Comparison of ENCODE assay signal across 10 cellular contexts in the genomic region with DNA sequence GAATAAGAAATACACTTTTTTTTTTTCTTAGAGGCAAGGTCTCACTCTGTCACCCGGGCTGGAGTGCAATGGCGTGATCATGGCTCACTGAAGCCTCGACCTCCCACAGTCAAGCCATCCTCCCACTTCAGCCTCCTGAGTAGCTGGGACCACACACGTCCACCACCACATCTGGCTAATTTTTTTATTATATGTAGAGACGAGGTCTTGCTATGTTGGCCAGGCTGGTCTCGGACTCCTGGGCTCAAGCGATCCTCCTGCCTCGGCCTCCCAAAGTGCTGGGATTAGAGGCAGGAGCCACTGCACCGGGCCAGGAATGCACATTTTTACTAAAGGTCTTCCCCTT. TPM values are rescaled to one million over a fixed set of nuclear protein-coding genes. Genes with fewer than 3 reads are reported as not detected.
DNase-seq lines count a peak whose midpoint lies in the region; ATAC-seq, FAIRE-seq and TF ChIP-seq lines count a peak whose summit lies in the region.
"Had no signal": no experiment of that assay in that cellular context is flagged by ENCODE, and none has a peak within 500 bp of the region (broad histone marks: within the 10 kb centered on the region; RNA-seq: fewer than 3 reads in every experiment).

No MANE protein-coding gene starts in this region.

- peak overlapping the region; percentile 86 for H3K4me2 ChIP-seq in GM12878 (ENCODE audit: control insufficient read depth, insufficient read depth)

- peaks cover 4% of the 10 kb centered on the region for H3K4me1 ChIP-seq in GM12878 (ENCODE audit: control insufficient read depth, insufficient read depth, low read length)
- H3K4me1 ChIP-seq in upper lobe of left lung = peaks cover 54 to 66% (median 56%) of the 10 kb centered on the region in 4 donors

- peaks cover 71% of the 10 kb centered on the region for H3K36me3 Mint-ChIP-seq in activated naive CD4-positive, alpha-beta T cell treated with anti-CD3 and anti-CD28 coated beads, Interleukin-2, amount 10 ng/mL, durations not matched to agents 7 days and 5 days
- peaks cover 34% of the 10 kb centered on the region for H3K36me3 Mint-ChIP-seq in mesothelial cell of epicardium

- H3K9me3 ChIP-seq in GM12878 (replicated peaks; ENCODE audit: control insufficient read depth, insufficient read depth, low read length) = no peaks in the 10 kb centered on the region
- H3K9me3 ChIP-seq in upper lobe of left lung = no peaks in the 10 kb centered on the region

- H3K36me3 ChIP-seq in GM12878 (ENCODE audit: control insufficient read depth in 2 of 2, insufficient read depth in 2 of 2, low read length in 1 of 2) (peaks cover 13 to 36% of the 10 kb centered on the region in 2 experiments), upper lobe of left lung (peaks cover 5 to 45% (median 38%) of the 10 kb centered on the region in 4 donors)

- RAD21 ChIA-PET in GM12878 (lab: Charles Lee; ENCODE audit: unreplicated experiment) = no interaction called here

- H3K27me3 ChIP-seq in GM12878 (replicated peaks in 1 of 2; ENCODE audit: control insufficient read depth in 2 of 2, insufficient read depth in 2 of 2, low read length in 1 of 2) (no peaks in the 10 kb centered on the region), upper lobe of left lung (no peaks in the 10 kb centered on the region)

- peaks cover 62% of the 10 kb centered on the region for H3K4me1 Mint-ChIP-seq in activated naive CD4-positive, alpha-beta T cell treated with anti-CD3 and anti-CD28 coated beads, Interleukin-2, amount 10 ng/mL, durations not matched to agents 7 days and 5 days
- peaks cover 32% of the 10 kb centered on the region for H3K4me1 Mint-ChIP-seq in mesothelial cell of epicardium

- no peak overlapping the region for H2AFZ ChIP-seq in GM12878 (ENCODE audit: control insufficient read depth, low read depth, low read length)

- no TSS peak for BruUV-seq in GM12878 (replicated peaks; lab: Mats Ljungman, UMichigan)

- in situ Hi-C loops in GM12878 (cut with MboI) = no loop called here

- TF ChIP-seq POLR2A in GM12878 (IDR thresholded peaks at IDR 0.05; ENCODE audit: low read depth, low read length) (no peak), upper lobe of left lung (IDR thresholded peaks at IDR 0.05) (no peak)

- 16% methylated on average over 9 of the region's 9 CpGs for WGBS in GM12878 (ENCODE audit: insufficient coverage, insufficient replicate concordance, low lambda C conversion rate, missing lambda C conversion rate)
- WGBS in upper lobe of left lung, 2 donors = 54 to 55% methylated on average over 9 of the region's 9 CpGs

- TF ChIP-seq RAD21 in GM12878 (IDR thresholded peaks at IDR 0.05; ENCODE audit: insufficient read depth, low read depth, low read length) = no peak

- H3K27ac ChIP-seq in GM12878 (ENCODE audit: control insufficient read depth, insufficient read depth) (no peak overlapping the region), upper lobe of left lung (peak overlapping the region in 3 of 4 donors; percentile 96 to 99 (median 97))

- intact Hi-C loops in GM12878 (cut with micrococcal nuclease; ENCODE audit: unreplicated experiment) = loop anchor here (5.0 kb wide), 1 partner anchor 227 kb away; no protein-coding TSS in a partner anchor

- no peak for FAIRE-seq in GM12878 (lab: Jason Lieb, UNC)
- FAIRE-seq: D721Med had no signal

- peaks cover 72% of the 10 kb centered on the region for H3K79me2 ChIP-seq in GM12878 (ENCODE audit: control insufficient read depth, insufficient read depth, low read length)

- H3K4me3 ChIP-seq in GM12878 (peak overlapping the region; percentile 98), upper lobe of left lung (peak overlapping the region in 3 of 4 donors; percentile 69 to 81 (median 75))

- POLR2A ChIA-PET in GM12878 (lab: Charles Lee) = interaction anchor here (0.6 kb wide), 1 partner anchor 12 kb away, joined by 6 read pairs; no protein-coding TSS in a partner anchor

- TF ChIP-seq EP300 in GM12878 (IDR thresholded peaks at IDR 0.05; ENCODE audit: borderline replicate concordance in 1 of 2, control insufficient read depth in 1 of 2, low read depth in 2 of 2, low read length in 2 of 2) (no peak), upper lobe of left lung (IDR thresholded peaks at IDR 0.05) (no peak)

- no peaks in the 10 kb centered on the region for H3K9me3 Mint-ChIP-seq in activated naive CD4-positive, alpha-beta T cell treated with anti-CD3 and anti-CD28 coated beads, Interleukin-2, amount 10 ng/mL, durations not matched to agents 7 days and 5 days
- no peaks in the 10 kb centered on the region for H3K9me3 Mint-ChIP-seq in mesothelial cell of epicardium

- CTCF ChIA-PET in activated naive CD4-positive, alpha-beta T cell treated with anti-CD3 and anti-CD28 coated beads, Interleukin-2, amount 10 ng/mL, durations not matched to agents 7 days and 5 days (lab: Charles Lee) = interaction anchor here (1.0 to 1.2 kb wide), 2 partner anchors 16 to 21 kb away, joined by 3 read pairs; no protein-coding TSS in a partner anchor
- CTCF ChIA-PET in GM12878 (lab: Yijun Ruan, JAX) = interaction anchor here (0.6 to 1.5 kb wide), 2 partner anchors 29 to 83 kb away, joined by 3 read pairs; no protein-coding TSS in a partner anchor

- TF ChIP-seq CTCF in GM12878 (IDR thresholded peaks at IDR 0.05 in 2 of 3, conservative IDR thresholded peaks at IDR 0.05 in 1 of 3; ENCODE audit: control insufficient read depth in 2 of 3, extremely low read depth in 1 of 3, insufficient read depth in 1 of 3, low read depth in 3 of 3, low read length in 3 of 3) (no peak), mesothelial cell of epicardium (IDR thresholded peaks at IDR 0.05; ENCODE audit: unreplicated experiment) (no peak), upper lobe of left lung (IDR thresholded peaks at IDR 0.05) (no peak)

- SMC1A ChIA-PET in GM12878 (lab: Charles Lee; ENCODE audit: uncharacterized antibody, unreplicated experiment) = interaction anchor here (0.8 to 1.7 kb wide), 2 partner anchors 15 to 29 kb away, joined by 5 to 6 read pairs; partner anchors contain the start of genes ELMOD3 and RETSAT

- peak overlapping the region; percentile 99 for H3K27ac Mint-ChIP-seq in activated naive CD4-positive, alpha-beta T cell treated with anti-CD3 and anti-CD28 coated beads, Interleukin-2, amount 10 ng/mL, durations not matched to agents 7 days and 5 days
- H3K27ac Mint-ChIP-seq in mesothelial cell of epicardium = no peak overlapping the region

- ATAC-seq in GM12878 (no peak), upper lobe of left lung (ENCODE audit: low FRiP score in 2 of 2) (no peak), HG02852 (IDR thresholded peaks at IDR 0.05; ENCODE audit: unreplicated experiment) (no peak)

- no peak for DNase-seq in activated naive CD4-positive, alpha-beta T cell treated with anti-CD3 and anti-CD28 coated beads, Interleukin-2, amount 10 ng/mL, durations not matched to agents 7 days and 5 days
- no peak for DNase-seq in activated naive CD4-positive, alpha-beta T cell (lab: John Stamatoyannopoulos, UW)
- DNase-seq in GM12878 (ENCODE audit: low read depth, low spot score) (no peak), mesothelial cell of epicardium (ENCODE audit: low spot score in 2 of 2, unreplicated experiment in 2 of 2) (no peak), upper lobe of left lung (no peak)
- DNase-seq in stimulated activated naive CD4-positive, alpha-beta T cell (lab: John Stamatoyannopoulos, UW) = no peak
- no peak for DNase-seq in stimulated activated naive CD4-positive, alpha-beta T cell treated with Interleukin-2 at 50 U/mL for 16 hours (lab: John Stamatoyannopoulos, UW)
- DNase-seq: stimulated activated CD4-positive, alpha-beta T cell treated with anti-CD3 and anti-CD28 coated beads, Interleukin-2, amount 100 ng/mL, for 24 hours had no signal

- peaks cover 10% of the 10 kb centered on the region for H3K27me3 Mint-ChIP-seq in activated naive CD4-positive, alpha-beta T cell treated with anti-CD3 and anti-CD28 coated beads, Interleukin-2, amount 10 ng/mL, durations not matched to agents 7 days and 5 days
- no peaks in the 10 kb centered on the region for H3K27me3 Mint-ChIP-seq in mesothelial cell of epicardium (ENCODE audit: low read depth)

- peak overlapping the region; percentile 97 for H3K9ac ChIP-seq in GM12878 (ENCODE audit: control insufficient read depth, insufficient read depth, low read length)

- peaks cover 11% of the 10 kb centered on the region for H4K20me1 ChIP-seq in GM12878 (ENCODE audit: control insufficient read depth, insufficient read depth)

- peak overlapping the region; percentile 100 for H3K4me3 Mint-ChIP-seq in activated naive CD4-positive, alpha-beta T cell treated with anti-CD3 and anti-CD28 coated beads, Interleukin-2, amount 10 ng/mL, durations not matched to agents 7 days and 5 days
- H3K4me3 Mint-ChIP-seq in mesothelial cell of epicardium = peak overlapping the region; percentile 88

RNA-seq across cellular contexts. Expression of gene TGOLN2, which starts 2.4 kb away (rescaled TPM):
- 189 and 215 TPM in 2 replicates for total RNA-seq in GM12878 (2013; cell fraction: nucleolus; rRNA removed)
- total RNA-seq in GM12878 (2014; rRNA removed) (35.2 and 37.2 TPM in 2 replicates), GM12878 (2014; rRNA removed; fragmentation: Illumina TruSeq; extraction: Trizol) (35.3 and 36.9 TPM in 2 replicates), GM12878 (2021) (62.6 and 64.7 TPM in 2 replicates), mesothelial cell of epicardium (59.0 to 62.5 TPM (median 59.2 TPM) in 3 replicates), upper lobe of left lung (100 to 1,000 TPM; 128 to 172 (median 147) TPM)
- polyA plus RNA-seq in GM12878 (2011; ENCODE audit: low read depth) = 41.6 TPM
- polyA plus RNA-seq in GM12878 (2011; rRNA removed) (82.3 and 92.3 TPM in 2 replicates), GM12878 (2014; fragmentation: Illumina TruSeq; extraction: Trizol) (75.7 and 79.2 TPM in 2 replicates), GM12878 (2014; fragmentation: Nextera tagmentation; extraction: Ambion mirVana) (10 to 100 TPM; 13.8 to 21.6 TPM), GM12878 (2014; rRNA removed) (61.9 and 64.4 TPM in 2 replicates), GM12878 (2016; fragmentation: Nextera tagmentation; extraction: Ambion mirVana) (10 to 100 TPM; 48.1 to 50.7 TPM)
- 62.0 and 71.5 TPM in 2 replicates for polyA plus RNA-seq in GM12878 (2011; cell fraction: cytosol; rRNA removed)
- 56.7 and 70.6 TPM in 2 replicates for polyA plus RNA-seq in GM12878 (2011; cell fraction: nucleus; rRNA removed)
- 51.4 and 53.8 TPM in 2 replicates for polyA plus RNA-seq in GM12878 (2012)
- 59.0 and 63.1 TPM in 2 replicates for polyA minus RNA-seq in GM12878 (2011; rRNA and poly(A)+ RNA removed)
- polyA minus RNA-seq in GM12878 (2011; cell fraction: cytosol; rRNA and poly(A)+ RNA removed) = 19.8 and 21.1 TPM in 2 replicates
- polyA minus RNA-seq in GM12878 (2011; cell fraction: nucleus; rRNA and poly(A)+ RNA removed) = 32.6 and 51.3 TPM in 2 replicates

RNA-seq across cellular contexts. Expression of gene RETSAT, which starts 28.9 kb away (rescaled TPM):
- total RNA-seq in GM12878 (2013; cell fraction: nucleolus; rRNA removed) = 40.3 and 42.7 TPM in 2 replicates
- total RNA-seq in GM12878 (2014; rRNA removed) = 26.5 and 27.6 TPM in 2 replicates
- total RNA-seq in GM12878 (2014; rRNA removed; fragmentation: Illumina TruSeq; extraction: Trizol) = 22.5 and 22.8 TPM in 2 replicates
- total RNA-seq in GM12878 (2021) = 23.6 and 26.2 TPM in 2 replicates
- polyA plus RNA-seq in GM12878 (2011; ENCODE audit: low read depth) = 11.1 TPM
- polyA plus RNA-seq in GM12878 (2011; rRNA removed) = 19.2 and 25.1 TPM in 2 replicates
- 27.2 and 28.2 TPM in 2 replicates for polyA plus RNA-seq in GM12878 (2011; cell fraction: cytosol; rRNA removed)
- 44.6 and 50.4 TPM in 2 replicates for polyA plus RNA-seq in GM12878 (2011; cell fraction: nucleus; rRNA removed)
- polyA plus RNA-seq in GM12878 (2012) = 14.9 and 16.3 TPM in 2 replicates
- polyA plus RNA-seq in GM12878 (2014; fragmentation: Illumina TruSeq; extraction: Trizol) = 20.4 and 28.8 TPM in 2 replicates
- polyA plus RNA-seq in GM12878 (2014; fragmentation: Nextera tagmentation; extraction: Ambion mirVana) = 1 to 10 TPM; 3.3 to 4.4 TPM
- 21.3 and 21.6 TPM in 2 replicates for polyA plus RNA-seq in GM12878 (2014; rRNA removed)
- 10 to 100 TPM; 12.8 to 15.2 TPM for polyA plus RNA-seq in GM12878 (2016; fragmentation: Nextera tagmentation; extraction: Ambion mirVana)
- 27.0 and 35.1 TPM in 2 replicates for polyA minus RNA-seq in GM12878 (2011; rRNA and poly(A)+ RNA removed)
- polyA minus RNA-seq in GM12878 (2011; cell fraction: cytosol; rRNA and poly(A)+ RNA removed) = 15.8 and 18.2 TPM in 2 replicates
- polyA minus RNA-seq in GM12878 (2011; cell fraction: nucleus; rRNA and poly(A)+ RNA removed) = 15.7 and 18.8 TPM in 2 replicates
- total RNA-seq in mesothelial cell of epicardium = 21.5 to 27.4 TPM (median 23.4 TPM) in 3 replicates
- total RNA-seq in upper lobe of left lung = 10 to 100 TPM; 36.7 to 81.5 (median 57.9) TPM

RNA-seq across cellular contexts. Expression of gene ELMOD3, which starts 29.1 kb away (rescaled TPM):
- 35.5 and 42.9 TPM in 2 replicates for total RNA-seq in GM12878 (2013; cell fraction: nucleolus; rRNA removed)
- total RNA-seq in GM12878 (2014; rRNA removed) = 11.0 and 14.6 TPM in 2 replicates
- total RNA-seq in GM12878 (2014; rRNA removed; fragmentation: Illumina TruSeq; extraction: Trizol) = 10.0 and 10.4 TPM in 2 replicates
- total RNA-seq in GM12878 (2021) = 10.1 and 11.2 TPM in 2 replicates
- 5.8 TPM for polyA plus RNA-seq in GM12878 (2011; ENCODE audit: low read depth)
- polyA plus RNA-seq in GM12878 (2011; rRNA removed) = 19.0 and 19.1 TPM in 2 replicates
- 18.8 and 22.2 TPM in 2 replicates for polyA plus RNA-seq in GM12878 (2011; cell fraction: cytosol; rRNA removed)
- 48.1 and 49.9 TPM in 2 replicates for polyA plus RNA-seq in GM12878 (2011; cell fraction: nucleus; rRNA removed)
- 7.7 and 9.1 TPM in 2 replicates for polyA plus RNA-seq in GM12878 (2012)
- polyA plus RNA-seq in GM12878 (2014; fragmentation: Illumina TruSeq; extraction: Trizol) = 13.5 and 14.0 TPM in 2 replicates
- 1 to 10 TPM; 1.2 to 2.7 TPM for polyA plus RNA-seq in GM12878 (2014; fragmentation: Nextera tagmentation; extraction: Ambion mirVana)
- 12.9 and 18.8 TPM in 2 replicates for polyA plus RNA-seq in GM12878 (2014; rRNA removed)
- polyA plus RNA-seq in GM12878 (2016; fragmentation: Nextera tagmentation; extraction: Ambion mirVana) = 10 to 100 TPM; 13.9 to 14.4 TPM
- polyA minus RNA-seq in GM12878 (2011; rRNA and poly(A)+ RNA removed) = 14.6 and 23.0 TPM in 2 replicates
- 3.0 and 3.7 TPM in 2 replicates for polyA minus RNA-seq in GM12878 (2011; cell fraction: cytosol; rRNA and poly(A)+ RNA removed)
- 13.4 and 18.3 TPM in 2 replicates for polyA minus RNA-seq in GM12878 (2011; cell fraction: nucleus; rRNA and poly(A)+ RNA removed)
- total RNA-seq in mesothelial cell of epicardium = 23.2 to 25.2 TPM (median 24.5 TPM) in 3 replicates
- 10 to 100 TPM; 13.2 to 82.8 (median 24.1) TPM for total RNA-seq in upper lobe of left lung
